30 cellular contexts compared by ENCODE assay signal in genomic region chr10:122199070-122199469, GRCh38.
DNase-seq lines count a peak whose midpoint lies in the region; ATAC-seq and TF ChIP-seq lines count a peak whose summit lies in the region.
"Had no signal": no experiment of that assay in that cellular context is flagged by ENCODE, and none has a peak within 500 bp of the region (broad histone marks: within the 10 kb centered on the region; RNA-seq: fewer than 3 reads in every experiment).

No MANE protein-coding gene starts in this region.

- DNase-seq in NCI-H345 (lab: John Stamatoyannopoulos, UW) (peak; percentile 35), NCI-H345 treated with DMSO at 0.1 percent for 48 hours (lab: John Stamatoyannopoulos, UW; ENCODE audit: unreplicated experiment) (no peak), RWPE1 (ENCODE audit: low spot score) (no peak), right cardiac atrium (peak; percentile 41 to 78 (median 71)), gastrocnemius medialis (peak; percentile 66 to 73), AG08396 (ENCODE audit: low spot score) (no peak), mesothelial cell of epicardium (ENCODE audit: low spot score in 2 of 2, unreplicated experiment in 2 of 2) (no peak)
- DNase-seq in activated T-helper 2 cell treated with anti-CD3 and anti-CD28 coated beads, Interferon-gamma antibody, Interleukin-2, Interleukin-4, amounts not matched to agents 10 μg/mL and 5 μg/mL and 100 μg/mL, durations not matched to agents 14 hours and 24 hours and 36 hours (ENCODE audit: low spot score) = no peak
- DNase-seq: activated CD4-positive, alpha-beta T cell treated with anti-CD3 and anti-CD28 coated beads, Interleukin-2, amount 50 U/mL, for 48 hours; activated CD4-positive, CD25-positive, alpha-beta regulatory T cell; activated CD8-positive, alpha-beta memory T cell treated with anti-CD3 and anti-CD28 coated beads, Interleukin-2, amount 50 U/mL, for 4 hours; AML-193; CD8-positive, alpha-beta T cell; central memory CD4-positive, alpha-beta T cell; endodermal cell; esophagus squamous epithelium; GM23248; mammary epithelial cell; MM.1S; NCI-H1436 treated with DMSO at 0.1 percent for 48 hours; NCI-H2171; NCI-H526 treated with DMSO at 0.1 percent for 48 hours; T-helper 1 cell had no signal

- peak; percentile 80 to 88 for ATAC-seq in right cardiac atrium
- peak; percentile 87 to 89 for ATAC-seq in gastrocnemius medialis
- ATAC-seq: CD8-positive, alpha-beta T cell had no signal

- H3K36me3 ChIP-seq in gastrocnemius medialis = peaks cover 0 to 21% of the 10 kb centered on the region in 2 donors
- H3K36me3 ChIP-seq: neutrophil had no signal

- H3K27ac ChIP-seq in RWPE1 = 0 out of 2 replicates have a peak overlapping the region, but pooled peaks have one; percentile 0
- H3K27ac ChIP-seq in right cardiac atrium (ENCODE audit: low read length) = peak overlapping the region; percentile 21
- H3K27ac ChIP-seq in gastrocnemius medialis = peak overlapping the region; percentile 75 to 95 (median 82)
- H3K27ac ChIP-seq: ascending aorta, esophagus squamous epithelium, GM23248, KMS-11, neutrophil, prostate gland, tibial nerve had no signal

- H3K4me3 ChIP-seq in right cardiac atrium (ENCODE audit: low read length) = no peak overlapping the region
- H3K4me3 ChIP-seq in gastrocnemius medialis = no peak overlapping the region
- H3K4me3 ChIP-seq: ascending aorta, esophagus squamous epithelium, GM23248, prostate gland, tibial nerve had no signal

- in situ Hi-C loops in gastrocnemius medialis (cut with MboI; ENCODE audit: low sequenced_read_pairs in 4 of 4) = no loop called here

- no peak overlapping the region for H3K4me3 Mint-ChIP-seq in mesothelial cell of epicardium
- no peak overlapping the region for H3K4me3 Mint-ChIP-seq in activated T-helper 2 cell treated with anti-CD3 and anti-CD28 coated beads, Interferon-gamma antibody, Interleukin-2, Interleukin-4, amounts not matched to agents 10 μg/mL and 5 μg/mL and 100 μg/mL, durations not matched to agents 14 hours and 24 hours and 36 hours (ENCODE audit: low read depth)
- H3K4me3 Mint-ChIP-seq: activated naive CD8-positive, alpha-beta T cell; CD8-positive, alpha-beta T cell; dendritic cell treated with granulocyte-macrophage colony-stimulating factor and Interleukin-4, amounts not matched to agents 40 ng/mL and 50 ng/mL, for 4 days; endodermal cell had no signal

- CTCF ChIA-PET in RWPE1 (lab: Yijun Ruan, JAX) = no interaction called here

- H3K9me3 ChIP-seq in right cardiac atrium (ENCODE audit: control insufficient read depth, low read length) (no peaks in the 10 kb centered on the region), gastrocnemius medialis (no peaks in the 10 kb centered on the region)
- H3K9me3 ChIP-seq: ascending aorta, esophagus squamous epithelium, neutrophil, prostate gland, tibial nerve had no signal

- H3K27me3 ChIP-seq in right cardiac atrium (ENCODE audit: control insufficient read depth, insufficient read depth) (no peaks in the 10 kb centered on the region), gastrocnemius medialis (no peaks in the 10 kb centered on the region)
- H3K27me3 ChIP-seq: ascending aorta, esophagus squamous epithelium, neutrophil, tibial nerve had no signal

- peaks cover 15% of the 10 kb centered on the region for H3K36me3 Mint-ChIP-seq in mesothelial cell of epicardium
- H3K36me3 Mint-ChIP-seq in activated T-helper 2 cell treated with anti-CD3 and anti-CD28 coated beads, Interferon-gamma antibody, Interleukin-2, Interleukin-4, amounts not matched to agents 10 μg/mL and 5 μg/mL and 100 μg/mL, durations not matched to agents 14 hours and 24 hours and 36 hours (ENCODE audit: low read depth) = no peaks in the 10 kb centered on the region
- H3K36me3 Mint-ChIP-seq: activated naive CD8-positive, alpha-beta T cell; CD8-positive, alpha-beta T cell had no signal

- WGBS in right cardiac atrium = 69% methylated on average over 9 of the region's 9 CpGs

- no peak overlapping the region for H3K27ac Mint-ChIP-seq in mesothelial cell of epicardium
- no peak overlapping the region for H3K27ac Mint-ChIP-seq in activated T-helper 2 cell treated with anti-CD3 and anti-CD28 coated beads, Interferon-gamma antibody, Interleukin-2, Interleukin-4, amounts not matched to agents 10 μg/mL and 5 μg/mL and 100 μg/mL, durations not matched to agents 14 hours and 24 hours and 36 hours
- H3K27ac Mint-ChIP-seq: activated naive CD8-positive, alpha-beta T cell; CD8-positive, alpha-beta T cell; dendritic cell treated with granulocyte-macrophage colony-stimulating factor and Interleukin-4, amounts not matched to agents 40 ng/mL and 50 ng/mL, for 4 days; endodermal cell had no signal

- no peaks in the 10 kb centered on the region for H3K27me3 Mint-ChIP-seq in mesothelial cell of epicardium (ENCODE audit: low read depth)
- H3K27me3 Mint-ChIP-seq in activated T-helper 2 cell treated with anti-CD3 and anti-CD28 coated beads, Interferon-gamma antibody, Interleukin-2, Interleukin-4, amounts not matched to agents 10 μg/mL and 5 μg/mL and 100 μg/mL, durations not matched to agents 14 hours and 24 hours and 36 hours (ENCODE audit: low read depth) = no peaks in the 10 kb centered on the region
- H3K27me3 Mint-ChIP-seq: activated naive CD8-positive, alpha-beta T cell; dendritic cell treated with granulocyte-macrophage colony-stimulating factor and Interleukin-4, amounts not matched to agents 40 ng/mL and 50 ng/mL, for 4 days had no signal

- H3K4me1 ChIP-seq in right cardiac atrium (ENCODE audit: control insufficient read depth, insufficient read depth, low read length) = no peaks in the 10 kb centered on the region
- peaks cover 19 to 23% of the 10 kb centered on the region in 2 donors for H3K4me1 ChIP-seq in gastrocnemius medialis
- H3K4me1 ChIP-seq: ascending aorta, esophagus squamous epithelium, prostate gland had no signal

- TF ChIP-seq CTCF in RWPE1 (conservative IDR thresholded peaks at IDR 0.05; ENCODE audit: low read depth) = no peak
- no peak for TF ChIP-seq CTCF in gastrocnemius medialis (IDR thresholded peaks at IDR 0.05 in 4 of 5, conservative IDR thresholded peaks at IDR 0.05 in 1 of 5)
- TF ChIP-seq CTCF in mesothelial cell of epicardium (IDR thresholded peaks at IDR 0.05; ENCODE audit: unreplicated experiment) = no peak

- no peaks in the 10 kb centered on the region for H3K9me3 Mint-ChIP-seq in mesothelial cell of epicardium
- H3K9me3 Mint-ChIP-seq in activated T-helper 2 cell treated with anti-CD3 and anti-CD28 coated beads, Interferon-gamma antibody, Interleukin-2, Interleukin-4, amounts not matched to agents 10 μg/mL and 5 μg/mL and 100 μg/mL, durations not matched to agents 14 hours and 24 hours and 36 hours = no peaks in the 10 kb centered on the region
- H3K9me3 Mint-ChIP-seq: CD8-positive, alpha-beta T cell; dendritic cell treated with granulocyte-macrophage colony-stimulating factor and Interleukin-4, amounts not matched to agents 40 ng/mL and 50 ng/mL, for 4 days; endodermal cell had no signal

- H3K4me1 Mint-ChIP-seq in mesothelial cell of epicardium = peaks cover 4% of the 10 kb centered on the region
- no peaks in the 10 kb centered on the region for H3K4me1 Mint-ChIP-seq in activated T-helper 2 cell treated with anti-CD3 and anti-CD28 coated beads, Interferon-gamma antibody, Interleukin-2, Interleukin-4, amounts not matched to agents 10 μg/mL and 5 μg/mL and 100 μg/mL, durations not matched to agents 14 hours and 24 hours and 36 hours (ENCODE audit: low read depth)

- intact Hi-C loops in right cardiac atrium (cut with DNase I) (no loop called here), gastrocnemius medialis (cut with DNase I; ENCODE audit: low total_unique reads) (loop anchor here (2.0 kb wide), 1 partner anchor 46 kb away; no protein-coding TSS in a partner anchor)
- intact Hi-C loops in activated T-helper 2 cell treated with anti-CD3 and anti-CD28 coated beads, Interferon-gamma antibody, Interleukin-2, Interleukin-4, amounts not matched to agents 10 μg/mL and 5 μg/mL and 100 μg/mL, durations not matched to agents 14 hours and 24 hours and 36 hours (cut with micrococcal nuclease) = no loop called here

- no peak for TF ChIP-seq POLR2A in gastrocnemius medialis (IDR thresholded peaks at IDR 0.05)

- POLR2A ChIA-PET in RWPE1 (lab: Yijun Ruan, JAX; ENCODE audit: low non-redundant PET) = no interaction called here

Comparison
In these comparisons a context has a peak if more than half of its experiments do, and no peak if none do; other contexts are left out.
1. DNase-seq: peak in NCI-H345 (single experiment), right cardiac atrium (3 of 3) and gastrocnemius medialis (2 of 2); none in NCI-H345 treated with DMSO at 0.1 percent for 48 hours (single experiment), RWPE1 (single experiment), AG08396 (single experiment), mesothelial cell of epicardium (0 of 2) and activated T-helper 2 cell treated with anti-CD3 and anti-CD28 coated beads, Interferon-gamma antibody, Interleukin-2, Interleukin-4, amounts not matched to agents 10 μg/mL and 5 μg/mL and 100 μg/mL, durations not matched to agents 14 hours and 24 hours and 36 hours (single experiment).
2. H3K27ac ChIP-seq: peak in every context shown above with its lines; median percentile 82 in gastrocnemius medialis; 21 in right cardiac atrium; 0 in RWPE1.